ENCODE assay signal across 22 cellular contexts in genomic region chr7:50159154-50159553, GRCh38.
DNase-seq lines count a peak whose midpoint lies in the region; ATAC-seq, FAIRE-seq and TF ChIP-seq lines count a peak whose summit lies in the region.
"Had no signal": no experiment of that assay in that cellular context is flagged by ENCODE, and none has a peak within 500 bp of the region (broad histone marks: within the 10 kb centered on the region; RNA-seq: fewer than 3 reads in every experiment).

No MANE protein-coding gene starts in this region.

- peak; percentile 51 to 64 (median 55); a peak in 5 of 6 replicates for TF ChIP-seq CTCF in K562 (IDR thresholded peaks at IDR 0.05 in 2 of 3, conservative IDR thresholded peaks at IDR 0.05 in 1 of 3; ENCODE audit: insufficient read depth in 2 of 3, low read depth in 1 of 3, low read length in 3 of 3)
- TF ChIP-seq CTCF in endothelial cell (IDR thresholded peaks at IDR 0.05; ENCODE audit: unreplicated experiment), result no peak

- no peaks in the 10 kb centered on the region for H3K27me3 Mint-ChIP-seq in activated naive CD8-positive, alpha-beta T cell
- H3K27me3 Mint-ChIP-seq in activated naive CD8-positive, alpha-beta T cell treated with anti-CD3 and anti-CD28 coated beads for 36 hours, result no peaks in the 10 kb centered on the region
- H3K27me3 Mint-ChIP-seq in stimulated activated memory B cell treated with anti-CD40 and anti-IgM and Interleukin-4, amounts not matched to agents 10 μg/mL and 1 μg/mL and 100 μg/mL, for 72 hours, result no peaks in the 10 kb centered on the region
- H3K27me3 Mint-ChIP-seq in endothelial cell (ENCODE audit: unreplicated experiment), result no peaks in the 10 kb centered on the region
- H3K27me3 Mint-ChIP-seq: CD4-positive, alpha-beta memory T cell had no signal

- H3K27me3 ChIP-seq in K562 (ENCODE audit: control insufficient read depth in 2 of 2, insufficient read depth in 2 of 2, low read length in 2 of 2), result peaks cover 0 to 18% of the 10 kb centered on the region in 2 experiments; a peak in 2 of 5 replicates
- H3K27me3 ChIP-seq in aorta (ENCODE audit: control insufficient read depth in 1 of 2, insufficient read depth in 2 of 2, low read length in 1 of 2), result no peaks in the 10 kb centered on the region

- ATAC-seq in K562 (peak; percentile 98), aorta (ENCODE audit: low FRiP score) (peak; percentile 31), GM18861 (IDR thresholded peaks at IDR 0.05; ENCODE audit: unreplicated experiment) (no peak), GM21423 (IDR thresholded peaks at IDR 0.05; ENCODE audit: unreplicated experiment) (no peak)
- no peak for ATAC-seq in stimulated activated memory B cell treated with anti-CD40 and anti-IgM and Interleukin-4, amounts not matched to agents 10 μg/mL and 1 μg/mL and 100 μg/mL, for 72 hours
- ATAC-seq: HCT116 had no signal

- no TSS peak for BruUV-seq in K562 (replicated peaks; lab: Mats Ljungman, UMichigan)

- H3K4me3 ChIP-seq in K562 (no peak overlapping the region), aorta (ENCODE audit: low read length in 2 of 2) (no peak overlapping the region)
- H3K4me3 ChIP-seq: GM23248 had no signal

- H2AFZ ChIP-seq in K562 (ENCODE audit: low read depth, low read length), result peak overlapping the region; percentile 73
- H2AFZ ChIP-seq: GM23248 had no signal

- POLR2A ChIA-PET in K562 (lab: Yijun Ruan, JAX), result no interaction called here

- FAIRE-seq in K562 (lab: Jason Lieb, UNC), result no peak
- FAIRE-seq: GM12891, GM18507, H1 had no signal

- H3K4me3 Mint-ChIP-seq in activated naive CD8-positive, alpha-beta T cell, result no peak overlapping the region
- no peak overlapping the region for H3K4me3 Mint-ChIP-seq in activated naive CD8-positive, alpha-beta T cell treated with anti-CD3 and anti-CD28 coated beads for 36 hours
- no peak overlapping the region for H3K4me3 Mint-ChIP-seq in stimulated activated memory B cell treated with anti-CD40 and anti-IgM and Interleukin-4, amounts not matched to agents 10 μg/mL and 1 μg/mL and 100 μg/mL, for 72 hours
- no peak overlapping the region for H3K4me3 Mint-ChIP-seq in endothelial cell (ENCODE audit: unreplicated experiment)
- H3K4me3 Mint-ChIP-seq: CD4-positive, alpha-beta memory T cell; H9; HFFc6 had no signal

- H3K9me3 ChIP-seq in K562 (replicated peaks; ENCODE audit: control insufficient read depth, insufficient read depth, low read depth, low read length) (no peaks in the 10 kb centered on the region), aorta (ENCODE audit: control insufficient read depth, low read length) (no peaks in the 10 kb centered on the region)

- H3K4me1 Mint-ChIP-seq in activated naive CD8-positive, alpha-beta T cell (ENCODE audit: low read depth), result peaks cover 61% of the 10 kb centered on the region
- peaks cover 58% of the 10 kb centered on the region for H3K4me1 Mint-ChIP-seq in activated naive CD8-positive, alpha-beta T cell treated with anti-CD3 and anti-CD28 coated beads for 36 hours
- H3K4me1 Mint-ChIP-seq in stimulated activated memory B cell treated with anti-CD40 and anti-IgM and Interleukin-4, amounts not matched to agents 10 μg/mL and 1 μg/mL and 100 μg/mL, for 72 hours, result peaks cover 27% of the 10 kb centered on the region
- peaks cover 17% of the 10 kb centered on the region for H3K4me1 Mint-ChIP-seq in endothelial cell (ENCODE audit: unreplicated experiment)
- H3K4me1 Mint-ChIP-seq: H9 had no signal

- WGBS in K562 (ENCODE audit: insufficient coverage, low coverage, missing lambda C conversion rate), result 37% methylated on average over 23 of the region's 25 CpGs
- 84 to 89% methylated on average over 25 of the region's 25 CpGs for WGBS in aorta, 2 donors

- peaks cover 6% of the 10 kb centered on the region for H3K36me3 Mint-ChIP-seq in activated naive CD8-positive, alpha-beta T cell
- H3K36me3 Mint-ChIP-seq in activated naive CD8-positive, alpha-beta T cell treated with anti-CD3 and anti-CD28 coated beads for 36 hours, result peaks cover 13% of the 10 kb centered on the region
- H3K36me3 Mint-ChIP-seq in stimulated activated memory B cell treated with anti-CD40 and anti-IgM and Interleukin-4, amounts not matched to agents 10 μg/mL and 1 μg/mL and 100 μg/mL, for 72 hours, result no peaks in the 10 kb centered on the region
- no peaks in the 10 kb centered on the region for H3K36me3 Mint-ChIP-seq in endothelial cell (ENCODE audit: low read depth, unreplicated experiment)
- H3K36me3 Mint-ChIP-seq: CD4-positive, alpha-beta memory T cell had no signal

- no peaks in the 10 kb centered on the region for H3K36me3 ChIP-seq in K562 (ENCODE audit: control insufficient read depth, insufficient read depth, low read length)
- H3K36me3 ChIP-seq in aorta (ENCODE audit: control insufficient read depth in 1 of 2, insufficient read depth in 2 of 2, low read length in 1 of 2), result no peaks in the 10 kb centered on the region

- no peak for TF ChIP-seq POLR2A in K562 (conservative IDR thresholded peaks at IDR 0.05)

- no peak for DNase-seq in activated naive CD8-positive, alpha-beta T cell treated with anti-CD3 and anti-CD28 coated beads for 36 hours
- DNase-seq in K562 (ENCODE audit: extremely low read depth in 1 of 4, low spot score in 3 of 4) (peak in 3 of 4 experiments; percentile 22 to 41 (median 22)), aorta (no peak), endothelial cell (ENCODE audit: low spot score) (no peak)
- DNase-seq: C1 segment of cervical spinal cord; Calu3; CD4-positive, alpha-beta memory T cell; COR-L47; DMS53; DMS79 treated with DMSO at 0.1 percent for 48 hours; GF-D8; GM23248; H9; HFFc6 had no signal

- intact Hi-C loops in K562 (cut with micrococcal nuclease) (no loop called here), aorta (cut with DNase I) (no loop called here)

- H4K20me1 ChIP-seq in K562 (replicated peaks; ENCODE audit: control insufficient read depth, insufficient read depth, low read length), result no peaks in the 10 kb centered on the region

- peaks cover 0 to 8% of the 10 kb centered on the region in 2 experiments; a peak in 2 of 5 replicates for H3K4me1 ChIP-seq in K562 (replicated peaks in 1 of 2; ENCODE audit: control insufficient read depth in 2 of 2, insufficient read depth in 2 of 2, low read length in 2 of 2)
- no peaks in the 10 kb centered on the region for H3K4me1 ChIP-seq in aorta (ENCODE audit: control insufficient read depth in 1 of 2, insufficient read depth in 2 of 2, low read length in 2 of 2)

- peak in 1 of 2 experiments; percentile 38; a peak in 1 of 4 replicates for TF ChIP-seq RAD21 in K562 (CRISPR knock-in tag; conservative IDR thresholded peaks at IDR 0.05 in 1 of 2, IDR thresholded peaks at IDR 0.05 in 1 of 2)

- peaks cover 8% of the 10 kb centered on the region for H3K9me3 Mint-ChIP-seq in activated naive CD8-positive, alpha-beta T cell (ENCODE audit: low read depth)
- peaks cover 8% of the 10 kb centered on the region for H3K9me3 Mint-ChIP-seq in activated naive CD8-positive, alpha-beta T cell treated with anti-CD3 and anti-CD28 coated beads for 36 hours
- peaks cover 3% of the 10 kb centered on the region for H3K9me3 Mint-ChIP-seq in stimulated activated memory B cell treated with anti-CD40 and anti-IgM and Interleukin-4, amounts not matched to agents 10 μg/mL and 1 μg/mL and 100 μg/mL, for 72 hours
- H3K9me3 Mint-ChIP-seq in endothelial cell (ENCODE audit: unreplicated experiment), result no peaks in the 10 kb centered on the region
- H3K9me3 Mint-ChIP-seq: CD4-positive, alpha-beta memory T cell; H9; HFFc6 had no signal

- H3K9ac ChIP-seq in K562 (ENCODE audit: insufficient read depth in 1 of 2, low read depth in 2 of 2, low read length in 2 of 2), result no peak overlapping the region
- H3K9ac ChIP-seq: GM23248 had no signal

- H3K9me1 ChIP-seq in K562 (ENCODE audit: control insufficient read depth, insufficient read depth, low read length), result no peaks in the 10 kb centered on the region

- CTCF ChIA-PET in K562 (lab: Yijun Ruan, JAX; ENCODE audit: low intra/inter-chr PET ratio), result no interaction called here

- H3K27ac Mint-ChIP-seq in activated naive CD8-positive, alpha-beta T cell, result peak overlapping the region; percentile 61
- no peak overlapping the region for H3K27ac Mint-ChIP-seq in activated naive CD8-positive, alpha-beta T cell treated with anti-CD3 and anti-CD28 coated beads for 36 hours
- peak overlapping the region; percentile 62 for H3K27ac Mint-ChIP-seq in stimulated activated memory B cell treated with anti-CD40 and anti-IgM and Interleukin-4, amounts not matched to agents 10 μg/mL and 1 μg/mL and 100 μg/mL, for 72 hours
- no peak overlapping the region for H3K27ac Mint-ChIP-seq in endothelial cell (ENCODE audit: unreplicated experiment)
- H3K27ac Mint-ChIP-seq: HFFc6 had no signal

- no peaks in the 10 kb centered on the region for H3K79me2 ChIP-seq in K562 (ENCODE audit: control insufficient read depth, insufficient read depth, low read length)

- no peak overlapping the region for H3K4me2 ChIP-seq in K562 (ENCODE audit: insufficient read depth, low read length)

- H3K27ac ChIP-seq in K562 (ENCODE audit: extremely low read depth, low read depth, low read length) (no peak overlapping the region), aorta (ENCODE audit: low read depth in 1 of 2, low read length in 2 of 2) (no peak overlapping the region)
- H3K27ac ChIP-seq: GM23248 had no signal

- in situ Hi-C loops in K562 (cut with MboI), result no loop called here

- no peak for TF ChIP-seq EP300 in K562 (IDR thresholded peaks at IDR 0.05; ENCODE audit: low read length)

TF ChIP-seq in K562, 482 proteins besides CTCF, POLR2A, EP300 and RAD21 (continues in another document):
- TF ChIP-seq SMC3 (conservative IDR thresholded peaks at IDR 0.05; ENCODE audit: insufficient read depth, low read depth, low read length), result 0 out of 2 replicates have a peak, but pooled peaks have one; percentile 17
- peak; percentile 93 for TF ChIP-seq CTCFL (IDR thresholded peaks at IDR 0.05; ENCODE audit: borderline replicate concordance, insufficient read depth, low read depth, low read length, poor library complexity, severe bottlenecking)
- peak; percentile 43 to 56 for TF ChIP-seq NRF1 (conservative IDR thresholded peaks at IDR 0.05 in 1 of 2, IDR thresholded peaks at IDR 0.05 in 1 of 2)
- no peak for TF ChIP-seq ZNF324 (CRISPR knock-in tag; IDR thresholded peaks at IDR 0.05)

Comparison
In these comparisons a context has a peak if more than half of its experiments do, and no peak if none do; other contexts are left out.
1. H3K27ac Mint-ChIP-seq: peak in activated naive CD8-positive, alpha-beta T cell (single experiment) and stimulated activated memory B cell treated with anti-CD40 and anti-IgM and Interleukin-4, amounts not matched to agents 10 μg/mL and 1 μg/mL and 100 μg/mL, for 72 hours (single experiment); none in activated naive CD8-positive, alpha-beta T cell treated with anti-CD3 and anti-CD28 coated beads for 36 hours (single experiment) and endothelial cell (single experiment).
2. DNase-seq: peak in K562 (3 of 4); none in activated naive CD8-positive, alpha-beta T cell treated with anti-CD3 and anti-CD28 coated beads for 36 hours (single experiment), aorta (0 of 2) and endothelial cell (single experiment).
3. ATAC-seq: peak in K562 (single experiment) and aorta (single experiment); none in stimulated activated memory B cell treated with anti-CD40 and anti-IgM and Interleukin-4, amounts not matched to agents 10 μg/mL and 1 μg/mL and 100 μg/mL, for 72 hours (single experiment), GM18861 (single experiment) and GM21423 (single experiment).